In genomic region chr12:113172185-113172584, GRCh38 we compare ENCODE assay signal across 30 cellular contexts. TPM values are rescaled to one million over a fixed set of nuclear protein-coding genes. Genes with fewer than 3 reads are reported as not detected.
A peak's percentile ranks its signal among the peaks of the same experiment; 100 is the strongest.
DNase-seq lines count a peak whose midpoint lies in the region; ATAC-seq and TF ChIP-seq lines count a peak whose summit lies in the region.
"Had no signal": no experiment of that assay in that cellular context is flagged by ENCODE, and none has a peak within 500 bp of the region (broad histone marks: within the 10 kb centered on the region; RNA-seq: fewer than 3 reads in every experiment).

No MANE protein-coding gene starts in this region.

- DNase-seq in activated CD4-positive, alpha-beta T cell treated with anti-CD3 and anti-CD28 coated beads for 36 hours: no peak
- no peak for DNase-seq in activated CD4-positive, alpha-beta T cell treated with anti-CD3 and anti-CD28 coated beads, Interleukin-2, amount 10 ng/mL, durations not matched to agents 24 days and 14 days
- DNase-seq in activated B cell treated with CpG ODN at 0.5 μM for 24 hours (no peak), posterior vena cava (ENCODE audit: low spot score) (peak; percentile 79), DMS53 (lab: John Stamatoyannopoulos, UW) (no peak), CD14-positive monocyte (ENCODE audit: low spot score) (no peak)
- DNase-seq: BE2C; CD4-positive, alpha-beta T cell; COR-L47; EL; GDM1; IMR-90; Karpas-422; NCI-H1092; NCI-H1417 treated with DMSO at 0.1 percent for 48 hours; NCI-H1694 treated with DMSO at 0.1 percent for 48 hours; NCI-H2081; NCI-H226; NCI-H510A; NCI-H69; PC-3; SJCRH30 had no signal

- H3K27ac ChIP-seq in KMS-11: peak overlapping the region; percentile 69; the same call in 1 of the 2 replicates
- H3K27ac ChIP-seq: 22Rv1, SJCRH30 had no signal

- no peaks in the 10 kb centered on the region for H3K27me3 Mint-ChIP-seq in activated CD4-positive, alpha-beta T cell treated with anti-CD3 and anti-CD28 coated beads for 36 hours
- no peaks in the 10 kb centered on the region for H3K27me3 Mint-ChIP-seq in activated CD4-positive, alpha-beta T cell treated with anti-CD3 and anti-CD28 coated beads, Interleukin-2, amount 10 ng/mL, durations not matched to agents 24 days and 14 days
- no peaks in the 10 kb centered on the region for H3K27me3 Mint-ChIP-seq in activated B cell treated with CpG ODN at 0.5 μM for 24 hours
- peaks cover 0 to 4% (median 0%) of the 10 kb centered on the region in 3 donors for H3K27me3 Mint-ChIP-seq in CD14-positive monocyte (ENCODE audit: low read depth in 3 of 3)
- H3K27me3 Mint-ChIP-seq: CD4-positive, alpha-beta T cell had no signal

- H3K27ac Mint-ChIP-seq in activated CD4-positive, alpha-beta T cell treated with anti-CD3 and anti-CD28 coated beads for 36 hours: peak overlapping the region; percentile 63
- H3K27ac Mint-ChIP-seq in activated CD4-positive, alpha-beta T cell treated with anti-CD3 and anti-CD28 coated beads, Interleukin-2, amount 10 ng/mL, durations not matched to agents 24 days and 14 days: no peak overlapping the region
- H3K27ac Mint-ChIP-seq in activated B cell treated with CpG ODN at 0.5 μM for 24 hours: peak overlapping the region; percentile 64
- H3K27ac Mint-ChIP-seq in CD14-positive monocyte: peak overlapping the region in 2 of 7 donors; percentile 23 to 25
- H3K27ac Mint-ChIP-seq: CD4-positive, alpha-beta T cell had no signal

- H3K4me1 Mint-ChIP-seq in activated CD4-positive, alpha-beta T cell treated with anti-CD3 and anti-CD28 coated beads for 36 hours: peaks cover 2% of the 10 kb centered on the region
- peaks cover 2% of the 10 kb centered on the region for H3K4me1 Mint-ChIP-seq in activated CD4-positive, alpha-beta T cell treated with anti-CD3 and anti-CD28 coated beads, Interleukin-2, amount 10 ng/mL, durations not matched to agents 24 days and 14 days
- H3K4me1 Mint-ChIP-seq in activated B cell treated with CpG ODN at 0.5 μM for 24 hours: peaks cover 32% of the 10 kb centered on the region
- H3K4me1 Mint-ChIP-seq in CD14-positive monocyte: no peaks in the 10 kb centered on the region

- no peak for ATAC-seq in activated CD4-positive, alpha-beta T cell treated with anti-CD3 and anti-CD28 coated beads for 36 hours
- ATAC-seq in activated B cell treated with CpG ODN at 0.5 μM for 24 hours (ENCODE audit: low read depth): no peak
- no peak for ATAC-seq in GM18909 (IDR thresholded peaks at IDR 0.05; ENCODE audit: poor library complexity, unreplicated experiment)
- ATAC-seq: GM12878, HCT116, PC-3, Right ventricle myocardium inferior, SK-N-SH treated with all-trans-retinoic acid at 6 μM for 48 hours had no signal

- H3K4me1 ChIP-seq in KMS-11 (ENCODE audit: low read depth, poor library complexity, severe bottlenecking): peaks cover 42% of the 10 kb centered on the region
- H3K4me1 ChIP-seq: BE2C, SJCRH30 had no signal

- H3K4me3 Mint-ChIP-seq in activated CD4-positive, alpha-beta T cell treated with anti-CD3 and anti-CD28 coated beads for 36 hours: no peak overlapping the region
- H3K4me3 Mint-ChIP-seq in activated CD4-positive, alpha-beta T cell treated with anti-CD3 and anti-CD28 coated beads, Interleukin-2, amount 10 ng/mL, durations not matched to agents 24 days and 14 days: no peak overlapping the region
- H3K4me3 Mint-ChIP-seq in activated B cell treated with CpG ODN at 0.5 μM for 24 hours: no peak overlapping the region
- no peak overlapping the region for H3K4me3 Mint-ChIP-seq in CD14-positive monocyte
- H3K4me3 Mint-ChIP-seq: CD4-positive, alpha-beta T cell had no signal

- no peaks in the 10 kb centered on the region for H3K27me3 ChIP-seq in KMS-11 (ENCODE audit: insufficient read depth, low read depth)
- H3K27me3 ChIP-seq: BE2C, SJCRH30 had no signal

- TF ChIP-seq CTCF in KMS-11 (conservative IDR thresholded peaks at IDR 0.05; ENCODE audit: low read depth, low read length): no peak
- no peak for TF ChIP-seq CTCF in activated B cell treated with CpG ODN at 0.5 μM for 24 hours (IDR thresholded peaks at IDR 0.05)
- TF ChIP-seq CTCF in CD14-positive monocyte (IDR thresholded peaks at IDR 0.05): no peak

- no peaks in the 10 kb centered on the region; the same call in 1 of the 2 replicates for H3K36me3 ChIP-seq in KMS-11 (ENCODE audit: insufficient read depth)

- H3K4me2 ChIP-seq in KMS-11: peak overlapping the region; percentile 57; the same call in 1 of the 2 replicates

- H3K9me3 Mint-ChIP-seq in activated CD4-positive, alpha-beta T cell treated with anti-CD3 and anti-CD28 coated beads for 36 hours (ENCODE audit: low read depth): no peaks in the 10 kb centered on the region
- H3K9me3 Mint-ChIP-seq in activated CD4-positive, alpha-beta T cell treated with anti-CD3 and anti-CD28 coated beads, Interleukin-2, amount 10 ng/mL, durations not matched to agents 24 days and 14 days: no peaks in the 10 kb centered on the region
- H3K9me3 Mint-ChIP-seq in activated B cell treated with CpG ODN at 0.5 μM for 24 hours (no peaks in the 10 kb centered on the region), CD14-positive monocyte (no peaks in the 10 kb centered on the region)
- H3K9me3 Mint-ChIP-seq: CD4-positive, alpha-beta T cell had no signal

- no peak overlapping the region for H2AFZ ChIP-seq in KMS-11 (ENCODE audit: low read depth)

- no peak overlapping the region for H3K9ac ChIP-seq in KMS-11

- no peak overlapping the region for H3K4me3 ChIP-seq in KMS-11 (IDR thresholded peaks at IDR 0.05; ENCODE audit: insufficient read depth, low read depth, low read length)
- H3K4me3 ChIP-seq: GM12878, SJCRH30 had no signal

- POLR2A ChIA-PET in activated CD4-positive, alpha-beta T cell treated with anti-CD3 and anti-CD28 coated beads for 36 hours (lab: Charles Lee): no interaction called here
- POLR2A ChIA-PET in activated B cell treated with CpG ODN at 0.5 μM for 24 hours (lab: Charles Lee): interaction anchor here (0.9 to 3.0 kb wide), 5 partner anchors 13 to 124 kb away, joined by 3 to 15 read pairs (median 8); partner anchors contain the start of genes DDX54 and RITA1

- CTCF ChIA-PET in activated CD4-positive, alpha-beta T cell treated with anti-CD3 and anti-CD28 coated beads for 36 hours (lab: Charles Lee): interaction anchor here (0.5 to 4.7 kb wide), 13 partner anchors 11 to 179 kb away, joined by 3 to 30 read pairs (median 5); partner anchors contain the start of genes DDX54 and RITA1
- CTCF ChIA-PET in activated B cell treated with CpG ODN at 0.5 μM for 24 hours (lab: Charles Lee): interaction anchor here (0.9 to 3.0 kb wide), 6 partner anchors 12 to 179 kb away, joined by 4 to 35 read pairs (median 12); no protein-coding TSS in a partner anchor

- H4K20me1 ChIP-seq in KMS-11 (ENCODE audit: insufficient read depth): no peaks in the 10 kb centered on the region

- no peaks in the 10 kb centered on the region for H3K79me2 ChIP-seq in KMS-11 (ENCODE audit: insufficient read depth, low read depth)

- peaks cover 60% of the 10 kb centered on the region for H3K36me3 Mint-ChIP-seq in activated CD4-positive, alpha-beta T cell treated with anti-CD3 and anti-CD28 coated beads for 36 hours (ENCODE audit: low read depth)
- H3K36me3 Mint-ChIP-seq in activated CD4-positive, alpha-beta T cell treated with anti-CD3 and anti-CD28 coated beads, Interleukin-2, amount 10 ng/mL, durations not matched to agents 24 days and 14 days (ENCODE audit: low read depth): peaks cover 64% of the 10 kb centered on the region
- H3K36me3 Mint-ChIP-seq in activated B cell treated with CpG ODN at 0.5 μM for 24 hours (ENCODE audit: low read depth) (peaks cover 85% of the 10 kb centered on the region), CD14-positive monocyte (peaks cover 82 to 96% of the 10 kb centered on the region in 2 donors)

- intact Hi-C loops in activated CD4-positive, alpha-beta T cell treated with anti-CD3 and anti-CD28 coated beads for 36 hours (cut with DNase I, micrococcal nuclease): no loop called here
- intact Hi-C loops in activated CD4-positive, alpha-beta T cell treated with anti-CD3 and anti-CD28 coated beads, Interleukin-2, amount 10 ng/mL, durations not matched to agents 24 days and 14 days (cut with micrococcal nuclease): no loop called here
- intact Hi-C loops in activated B cell treated with CpG ODN at 0.5 μM for 24 hours (cut with micrococcal nuclease) (no loop called here), posterior vena cava (cut with DNase I) (no loop called here), CD14-positive monocyte (cut with micrococcal nuclease) (loop anchor here in 1 of 2 donors (5.0 kb wide), 1 partner anchor 180 kb away; no protein-coding TSS in a partner anchor)

RNA-seq across cellular contexts. Expression of gene DDX54, which starts 13.1 kb away (rescaled TPM):
- 100 to 1,000 TPM; 118 to 132 TPM for total RNA-seq in activated CD4-positive, alpha-beta T cell treated with anti-CD3 and anti-CD28 coated beads for 36 hours
- 122 and 127 TPM in 2 replicates for total RNA-seq in activated CD4-positive, alpha-beta T cell treated with anti-CD3 and anti-CD28 coated beads, Interleukin-2, amount 10 ng/mL, durations not matched to agents 24 days and 14 days
- total RNA-seq in activated B cell treated with CpG ODN at 0.5 μM for 24 hours (115 TPM in 2 replicates), posterior vena cava (10 to 100 TPM; 37.0 to 47.6 TPM)
- polyA plus RNA-seq in CD14-positive monocyte: 10 to 100 TPM in 1 of 2 donors, 1 to 10 TPM in 1; 7.9 to 13.6 TPM

RNA-seq across cellular contexts. Expression of gene RITA1, which starts 13.3 kb away (rescaled TPM):
- total RNA-seq in activated CD4-positive, alpha-beta T cell treated with anti-CD3 and anti-CD28 coated beads for 36 hours: 10 to 100 TPM; 23.4 to 25.7 TPM
- total RNA-seq in activated CD4-positive, alpha-beta T cell treated with anti-CD3 and anti-CD28 coated beads, Interleukin-2, amount 10 ng/mL, durations not matched to agents 24 days and 14 days: 25.5 and 25.8 TPM in 2 replicates
- total RNA-seq in activated B cell treated with CpG ODN at 0.5 μM for 24 hours: 15.5 and 18.2 TPM in 2 replicates
- total RNA-seq in posterior vena cava: 1 to 10 TPM; 6.6 to 9.7 TPM
- polyA plus RNA-seq in CD14-positive monocyte: 10 to 100 TPM; 16.4 to 17.6 TPM

RNA-seq across cellular contexts. Expression of gene CFAP73, which starts 22.7 kb away (rescaled TPM):
- 1 to 10 TPM in 1 of 2 experiments, under 1 TPM in 1; 0.86 to 1.1 TPM for total RNA-seq in activated CD4-positive, alpha-beta T cell treated with anti-CD3 and anti-CD28 coated beads for 36 hours
- not detected in 2 replicates for total RNA-seq in activated CD4-positive, alpha-beta T cell treated with anti-CD3 and anti-CD28 coated beads, Interleukin-2, amount 10 ng/mL, durations not matched to agents 24 days and 14 days
- total RNA-seq in activated B cell treated with CpG ODN at 0.5 μM for 24 hours: 0.88 and 1.1 TPM in 2 replicates
- total RNA-seq in posterior vena cava: not detected
- under 1 TPM in 1 of 2 donors, not detected in 1; 0.14 TPM for polyA plus RNA-seq in CD14-positive monocyte
- total RNA-seq: H4, IMR-90, PC-3, Right ventricle myocardium inferior, SJCRH30 had no signal
- polyA plus RNA-seq: GM12878, IMR-90 had no signal

RNA-seq across cellular contexts. Expression of gene RASAL1, which starts 36.6 kb away (rescaled TPM):
- total RNA-seq in activated CD4-positive, alpha-beta T cell treated with anti-CD3 and anti-CD28 coated beads for 36 hours: 10 to 100 TPM in 1 of 2 experiments, 1 to 10 TPM in 1; 9.0 to 10.6 TPM
- 0.52 and 1.1 TPM in 2 replicates for total RNA-seq in activated CD4-positive, alpha-beta T cell treated with anti-CD3 and anti-CD28 coated beads, Interleukin-2, amount 10 ng/mL, durations not matched to agents 24 days and 14 days
- 4.9 and 7.1 TPM in 2 replicates for total RNA-seq in activated B cell treated with CpG ODN at 0.5 μM for 24 hours
- total RNA-seq in posterior vena cava: not detected
- polyA plus RNA-seq in CD14-positive monocyte: not detected
- total RNA-seq: IMR-90, Right ventricle myocardium inferior, SJCRH30 had no signal
- polyA plus RNA-seq: IMR-90 had no signal

RNA-seq across cellular contexts. Expression of gene TPCN1, which starts 49.1 kb away (rescaled TPM):
- total RNA-seq in activated CD4-positive, alpha-beta T cell treated with anti-CD3 and anti-CD28 coated beads for 36 hours: 10 to 100 TPM; 35.5 to 37.0 TPM
- 31.0 and 33.7 TPM in 2 replicates for total RNA-seq in activated CD4-positive, alpha-beta T cell treated with anti-CD3 and anti-CD28 coated beads, Interleukin-2, amount 10 ng/mL, durations not matched to agents 24 days and 14 days
- total RNA-seq in activated B cell treated with CpG ODN at 0.5 μM for 24 hours (107 and 126 TPM in 2 replicates), posterior vena cava (10 to 100 TPM; 28.8 to 50.8 TPM)
- polyA plus RNA-seq in CD14-positive monocyte: 10 to 100 TPM; 20.4 to 34.9 TPM
